Comparison of ENCODE assay signal across 10 cellular contexts in genomic region chr20:8213831-8214587, GRCh38.
DNase-seq lines count a peak whose midpoint lies in the region; ATAC-seq and TF ChIP-seq lines count a peak whose summit lies in the region.
"Had no signal": no experiment of that assay in that cellular context is flagged by ENCODE, and none has a peak within 500 bp of the region (broad histone marks: within the 10 kb centered on the region; RNA-seq: fewer than 3 reads in every experiment).

No MANE protein-coding gene starts in this region.

- DNase-seq in CD4-positive, CD25-positive, alpha-beta regulatory T cell: peak in 2 of 3 donors; percentile 3 to 66
- no peak for DNase-seq in smooth muscle cell (lab: John Stamatoyannopoulos, UW; ENCODE audit: unreplicated experiment)
- DNase-seq in SJCRH30: no peak
- no peak for DNase-seq in DMS153 (lab: John Stamatoyannopoulos, UW)
- DNase-seq in NCI-H1092 (lab: John Stamatoyannopoulos, UW): no peak
- DNase-seq: stimulated activated CD4-positive, alpha-beta T cell treated with anti-CD3 and anti-CD28 coated beads, Interleukin-12 subunit alpha, Interleukin-12 subunit beta, amount 100 ng/mL, for 4 hours had no signal

- no peaks in the 10 kb centered on the region for H3K36me3 ChIP-seq in CD4-positive, CD25-positive, alpha-beta regulatory T cell (ENCODE audit: control insufficient read depth, insufficient read depth, low read length)
- H3K36me3 ChIP-seq in smooth muscle cell (ENCODE audit: low read depth) (no peaks in the 10 kb centered on the region), SJCRH30 (no peaks in the 10 kb centered on the region)

- peaks cover 0 to 3% (median 0%) of the 10 kb centered on the region in 7 donors for H3K9me3 Mint-ChIP-seq in CD4-positive, CD25-positive, alpha-beta regulatory T cell
- H3K9me3 Mint-ChIP-seq in dendritic cell treated with granulocyte-macrophage colony-stimulating factor and Interleukin-4, amounts not matched to agents 40 ng/mL and 50 ng/mL, for 4 days: no peaks in the 10 kb centered on the region

- H3K4me1 ChIP-seq in CD4-positive, CD25-positive, alpha-beta regulatory T cell (ENCODE audit: control insufficient read depth, insufficient read depth, low read length, poor library complexity, severe bottlenecking): peaks cover 3% of the 10 kb centered on the region
- H3K4me1 ChIP-seq in smooth muscle cell (ENCODE audit: low read depth) (peaks cover 19% of the 10 kb centered on the region), SJCRH30 (no peaks in the 10 kb centered on the region)

- peaks cover 4% of the 10 kb centered on the region for H3K27me3 Mint-ChIP-seq in CD4-positive, CD25-positive, alpha-beta regulatory T cell
- H3K27me3 Mint-ChIP-seq in dendritic cell treated with granulocyte-macrophage colony-stimulating factor and Interleukin-4, amounts not matched to agents 40 ng/mL and 50 ng/mL, for 4 days: no peaks in the 10 kb centered on the region

- no peak overlapping the region for H3K9ac ChIP-seq in smooth muscle cell (ENCODE audit: low read depth)

- no peaks in the 10 kb centered on the region for H3K27me3 ChIP-seq in CD4-positive, CD25-positive, alpha-beta regulatory T cell (ENCODE audit: control insufficient read depth, insufficient read depth, low read length)
- no peaks in the 10 kb centered on the region for H3K27me3 ChIP-seq in smooth muscle cell (ENCODE audit: low read depth)
- H3K27me3 ChIP-seq in SJCRH30: no peaks in the 10 kb centered on the region

- H3K4me3 ChIP-seq in CD4-positive, CD25-positive, alpha-beta regulatory T cell (ENCODE audit: low read depth, low read length): peak overlapping the region; percentile 68
- no peak overlapping the region for H3K4me3 ChIP-seq in smooth muscle cell
- no peak overlapping the region for H3K4me3 ChIP-seq in SJCRH30

- TF ChIP-seq CTCF in smooth muscle cell (IDR thresholded peaks at IDR 0.05; ENCODE audit: borderline replicate concordance, insufficient read depth, poor library complexity, severe bottlenecking): no peak

- no peak overlapping the region for H3K4me2 ChIP-seq in smooth muscle cell

- peak overlapping the region; percentile 46 to 80 (median 74) for H3K27ac Mint-ChIP-seq in CD4-positive, CD25-positive, alpha-beta regulatory T cell
- peak overlapping the region; percentile 50 for H3K27ac Mint-ChIP-seq in dendritic cell treated with granulocyte-macrophage colony-stimulating factor and Interleukin-4, amounts not matched to agents 40 ng/mL and 50 ng/mL, for 4 days

- H3K9me3 ChIP-seq in CD4-positive, CD25-positive, alpha-beta regulatory T cell (ENCODE audit: control insufficient read depth in 2 of 2, low read length in 2 of 2): no peaks in the 10 kb centered on the region
- H3K9me3 ChIP-seq in smooth muscle cell (replicated peaks; ENCODE audit: low read depth): no peaks in the 10 kb centered on the region
- no peaks in the 10 kb centered on the region for H3K9me3 ChIP-seq in SJCRH30 (replicated peaks)

- H3F3A ChIP-seq in smooth muscle cell (ENCODE audit: low read depth): no peaks in the 10 kb centered on the region

- no peak overlapping the region for H3K27ac ChIP-seq in CD4-positive, CD25-positive, alpha-beta regulatory T cell (ENCODE audit: insufficient read depth, low read length, poor library complexity, severe bottlenecking)
- no peak overlapping the region for H3K27ac ChIP-seq in smooth muscle cell (ENCODE audit: low read depth)
- H3K27ac ChIP-seq in SJCRH30: no peak overlapping the region

- H4K20me1 ChIP-seq in smooth muscle cell (ENCODE audit: low read depth): no peaks in the 10 kb centered on the region

- H3K79me2 ChIP-seq in smooth muscle cell (ENCODE audit: low read depth): no peaks in the 10 kb centered on the region

- peak overlapping the region; percentile 7 to 71 (median 67) for H3K4me3 Mint-ChIP-seq in CD4-positive, CD25-positive, alpha-beta regulatory T cell
- H3K4me3 Mint-ChIP-seq in dendritic cell treated with granulocyte-macrophage colony-stimulating factor and Interleukin-4, amounts not matched to agents 40 ng/mL and 50 ng/mL, for 4 days: peak overlapping the region; percentile 54

- peak; percentile 38 to 39 for ATAC-seq in CD4-positive, CD25-positive, alpha-beta regulatory T cell (ENCODE audit: low read depth in 2 of 2)
- ATAC-seq in GM19328 (IDR thresholded peaks at IDR 0.05; ENCODE audit: unreplicated experiment): peak; percentile 82
- peak; percentile 85 for ATAC-seq in HG03135 (IDR thresholded peaks at IDR 0.05; ENCODE audit: unreplicated experiment)
- ATAC-seq: Panc1 had no signal

- 96% methylated on average over 12 of the region's 12 CpGs for WGBS in smooth muscle cell (ENCODE audit: low lambda C conversion rate)

- peaks cover 5 to 19% (median 12%) of the 10 kb centered on the region in 4 donors for H3K4me1 Mint-ChIP-seq in CD4-positive, CD25-positive, alpha-beta regulatory T cell
- H3K4me1 Mint-ChIP-seq in dendritic cell treated with granulocyte-macrophage colony-stimulating factor and Interleukin-4, amounts not matched to agents 40 ng/mL and 50 ng/mL, for 4 days (ENCODE audit: low read depth): peaks cover 26% of the 10 kb centered on the region

- no peak overlapping the region for H2AFZ ChIP-seq in smooth muscle cell (ENCODE audit: low read depth)

- no peaks in the 10 kb centered on the region for H3K36me3 Mint-ChIP-seq in CD4-positive, CD25-positive, alpha-beta regulatory T cell
- H3K36me3 Mint-ChIP-seq in dendritic cell treated with granulocyte-macrophage colony-stimulating factor and Interleukin-4, amounts not matched to agents 40 ng/mL and 50 ng/mL, for 4 days (ENCODE audit: low read depth): no peaks in the 10 kb centered on the region

- intact Hi-C loops in dendritic cell treated with granulocyte-macrophage colony-stimulating factor and Interleukin-4, amounts not matched to agents 40 ng/mL and 50 ng/mL, for 4 days (cut with micrococcal nuclease): no loop called here

Comparison
In these comparisons a context has a peak if more than half of its experiments do, and no peak if none do; other contexts are left out.
1. DNase-seq: peak in CD4-positive, CD25-positive, alpha-beta regulatory T cell (2 of 3); none in smooth muscle cell (single experiment), SJCRH30 (0 of 2), DMS153 (single experiment) and NCI-H1092 (single experiment).
2. Peak in every context shown above with its lines, with median percentiles within 50 percentile points of each other: ATAC-seq.